ENCODE assay signal across 8 cellular contexts in the genomic region with DNA sequence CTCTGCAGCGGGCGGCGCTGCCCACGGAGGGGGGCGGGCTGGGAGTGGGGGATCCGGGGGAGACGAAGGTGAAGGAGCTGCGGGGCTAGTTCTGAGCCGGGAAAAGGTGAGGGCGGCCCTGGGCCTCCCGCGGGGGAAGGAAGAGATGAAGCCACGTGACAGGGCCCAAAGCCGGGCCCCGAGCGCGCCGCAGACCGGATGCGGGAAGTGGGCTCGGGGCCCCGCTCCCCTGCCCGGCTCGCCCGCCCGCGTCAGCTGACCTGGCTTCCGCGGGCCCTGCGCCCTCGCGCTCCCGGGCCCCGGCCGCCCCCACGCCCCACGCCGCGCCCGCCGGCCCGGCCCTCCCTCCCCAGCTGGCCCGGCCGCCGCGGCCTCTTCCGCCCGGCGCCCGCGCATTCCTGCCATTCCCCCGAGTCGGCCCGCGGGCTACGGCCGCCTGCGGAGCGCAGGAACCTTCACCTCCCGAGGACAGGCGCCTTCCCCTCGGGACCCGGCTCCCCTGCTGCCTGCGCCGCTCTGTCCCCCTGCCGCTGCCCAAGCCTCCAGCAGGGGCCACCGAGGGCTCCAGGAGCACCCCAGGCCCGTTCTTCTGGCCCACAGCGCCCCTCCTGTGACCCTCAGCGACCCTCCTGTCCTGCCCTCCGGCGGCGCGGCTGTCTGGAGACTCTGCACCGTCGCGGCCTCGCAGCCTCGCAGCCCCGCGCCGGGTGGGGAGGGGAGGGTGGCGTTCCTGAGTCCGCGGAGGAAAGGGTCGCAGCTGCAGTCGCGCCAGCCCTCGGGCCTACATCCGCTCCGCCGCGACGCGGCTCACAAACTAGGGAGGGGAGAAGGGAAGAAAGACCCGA.
DNase-seq lines count a peak whose midpoint lies in the region; ATAC-seq lines count a peak whose summit lies in the region.

No MANE protein-coding gene starts in this region.

- ATAC-seq in HG02870 (IDR thresholded peaks at IDR 0.05; ENCODE audit: unreplicated experiment) = peak; percentile 44

- DNase-seq in NCI-H2227 (lab: John Stamatoyannopoulos, UW; ENCODE audit: unreplicated experiment) (peak; percentile 50), NCI-H2227 treated with DMSO at 0.1 percent for 48 hours (lab: John Stamatoyannopoulos, UW) (no peak), NCI-H526 treated with DMSO at 0.1 percent for 48 hours (lab: John Stamatoyannopoulos, UW) (peak; percentile 52), epidermal melanocyte (ENCODE audit: insufficient read length, low spot score) (peak; percentile 65), midbrain (lab: John Stamatoyannopoulos, UW) (peak; percentile 77)
- peak; percentile 85 for DNase-seq in activated CD8-positive, alpha-beta memory T cell treated with anti-CD3 and anti-CD28 coated beads, Interleukin-2, amount 50 U/mL, for 48 hours
- DNase-seq in stimulated activated CD8-positive, alpha-beta memory T cell treated with anti-CD3 and anti-CD28 coated beads, Interleukin-4, amount 100 ng/mL, for 1 hour (ENCODE audit: low read depth in 2 of 2, low spot score in 1 of 2) = peak; percentile 38 to 45
